28 cellular contexts compared by ENCODE assay signal in the genomic region with DNA sequence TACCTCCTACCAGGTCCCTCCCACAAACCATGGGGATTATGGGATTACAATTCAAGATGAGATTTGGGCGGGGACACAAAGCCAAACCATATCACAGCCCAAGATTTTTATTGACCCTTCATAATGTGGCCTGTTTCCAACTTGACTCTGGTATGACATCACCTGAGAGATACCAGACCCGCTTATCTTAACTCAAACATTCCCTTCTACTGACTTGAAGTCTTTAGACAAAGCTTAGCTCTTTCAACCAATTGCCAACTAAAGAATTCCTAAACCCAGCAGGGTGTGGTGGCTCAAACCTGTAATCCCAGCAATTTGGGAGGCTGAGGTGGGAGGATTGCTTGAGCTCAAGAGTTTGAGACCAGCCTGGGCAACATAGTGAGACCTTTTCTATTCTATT.
DNase-seq lines count a peak whose midpoint lies in the region; ATAC-seq and FAIRE-seq lines count a peak whose summit lies in the region.
"Had no signal": no experiment of that assay in that cellular context is flagged by ENCODE, and none has a peak within 500 bp of the region (broad histone marks: within the 10 kb centered on the region; RNA-seq: fewer than 3 reads in every experiment).

No MANE protein-coding gene starts in this region.

- peaks cover 3% of the 10 kb centered on the region for H3K9me3 Mint-ChIP-seq in activated CD8-positive, alpha-beta memory T cell treated with anti-CD3 and anti-CD28 coated beads, Interleukin-2, amount 10 ng/mL, durations not matched to agents 7 days and 5 days (ENCODE audit: low read depth)

- WGBS in mesendoderm (ENCODE audit: extremely low coverage, insufficient coverage, low lambda C conversion rate): no CpG with 5 or more reads among the region's 2 CpGs
- 26 to 61% (median 30%) methylated on average over 2 of the region's 2 CpGs for WGBS in small intestine, 3 donors

- no peak overlapping the region for H4K5ac ChIP-seq in mesendoderm (ENCODE audit: low read length)

- H3K4me1 ChIP-seq in mesendoderm (ENCODE audit: control insufficient read depth, low read depth, low read length) (no peaks in the 10 kb centered on the region), small intestine (ENCODE audit: control insufficient read depth in 2 of 2, insufficient read depth in 1 of 2, low read depth in 1 of 2, low read length in 1 of 2) (no peaks in the 10 kb centered on the region)
- H3K4me1 ChIP-seq: BE2C, BLaER1 had no signal

- no peak overlapping the region for H2BK120ac ChIP-seq in mesendoderm (ENCODE audit: low read depth, low read length)

- no peak overlapping the region for H3K4me3 Mint-ChIP-seq in activated CD8-positive, alpha-beta memory T cell treated with anti-CD3 and anti-CD28 coated beads, Interleukin-2, amount 10 ng/mL, durations not matched to agents 7 days and 5 days
- H3K4me3 Mint-ChIP-seq: CD14-positive monocyte; CD4-positive, alpha-beta memory T cell; CD4-positive, CD25-positive, alpha-beta regulatory T cell; CD8-positive, alpha-beta memory T cell had no signal

- H3K79me1 ChIP-seq in mesendoderm (ENCODE audit: low read length): no peaks in the 10 kb centered on the region

- H3K4me2 ChIP-seq in mesendoderm (ENCODE audit: low read length): no peak overlapping the region
- H3K4me2 ChIP-seq: BLaER1 had no signal

- peak; percentile 7 for DNase-seq in activated CD8-positive, alpha-beta memory T cell treated with anti-CD3 and anti-CD28 coated beads, Interleukin-2, amount 10 ng/mL, durations not matched to agents 7 days and 5 days
- DNase-seq in activated CD8-positive, alpha-beta memory T cell treated with anti-CD3 and anti-CD28 coated beads, Interleukin-2, amount 50 U/mL, for 48 hours: no peak
- DNase-seq in islet precursor cell (peak; percentile 3), mesendoderm (peak; percentile 51), small intestine (peak; percentile 5), cerebellum (ENCODE audit: low spot score) (no peak), hepatic stellate cell (ENCODE audit: low spot score) (no peak)
- DNase-seq: 8988T; ACHN; BE2C; C1 segment of cervical spinal cord; CD4-positive, alpha-beta memory T cell; CD4-positive, CD25-positive, alpha-beta regulatory T cell; CD8-positive, alpha-beta memory T cell; COR-L47; DMS 273 treated with DMSO at 0.1 percent for 48 hours; DMS153; DMS53; DMS79; DND-41; EL; GDM1 had no signal

- H3K36me3 ChIP-seq in mesendoderm (ENCODE audit: control insufficient read depth, insufficient read depth, low read length) (no peaks in the 10 kb centered on the region), small intestine (ENCODE audit: control insufficient read depth in 2 of 2, insufficient read depth in 2 of 2, low read length in 2 of 2) (no peaks in the 10 kb centered on the region)
- H3K36me3 ChIP-seq: BE2C, BLaER1 had no signal

- CTCF ChIA-PET in activated CD8-positive, alpha-beta memory T cell treated with anti-CD3 and anti-CD28 coated beads, Interleukin-2, amount 10 ng/mL, durations not matched to agents 7 days and 5 days (lab: Charles Lee): no interaction called here

- no peak for ATAC-seq in activated CD8-positive, alpha-beta memory T cell treated with anti-CD3 and anti-CD28 coated beads, Interleukin-2, amount 10 ng/mL, durations not matched to agents 7 days and 5 days
- ATAC-seq: GM12878 had no signal

- H3K27ac ChIP-seq in mesendoderm (ENCODE audit: low read depth, low read length): no peak overlapping the region
- H3K27ac ChIP-seq in small intestine (ENCODE audit: low read depth in 1 of 2, low read length in 1 of 2): no peak overlapping the region
- H3K27ac ChIP-seq: BLaER1 had no signal

- H3K4me3 ChIP-seq in mesendoderm (ENCODE audit: low read length) (no peak overlapping the region), small intestine (ENCODE audit: low read depth in 1 of 2, low read length in 2 of 2) (no peak overlapping the region)
- H3K4me3 ChIP-seq: BLaER1, GM12878 had no signal

- H2BK15ac ChIP-seq in mesendoderm (replicated peaks; ENCODE audit: low read depth): no peak overlapping the region

- no peaks in the 10 kb centered on the region for H3K36me3 Mint-ChIP-seq in activated CD8-positive, alpha-beta memory T cell treated with anti-CD3 and anti-CD28 coated beads, Interleukin-2, amount 10 ng/mL, durations not matched to agents 7 days and 5 days
- H3K36me3 Mint-ChIP-seq: CD14-positive monocyte; CD4-positive, CD25-positive, alpha-beta regulatory T cell; CD8-positive, alpha-beta memory T cell had no signal

- H2AK5ac ChIP-seq in mesendoderm (ENCODE audit: low read length): no peak overlapping the region

- H3K4me1 Mint-ChIP-seq in activated CD8-positive, alpha-beta memory T cell treated with anti-CD3 and anti-CD28 coated beads, Interleukin-2, amount 10 ng/mL, durations not matched to agents 7 days and 5 days: no peaks in the 10 kb centered on the region
- H3K4me1 Mint-ChIP-seq: CD14-positive monocyte; CD4-positive, alpha-beta memory T cell; CD4-positive, CD25-positive, alpha-beta regulatory T cell; CD8-positive, alpha-beta memory T cell had no signal

- no peaks in the 10 kb centered on the region for H3K27me3 ChIP-seq in mesendoderm (ENCODE audit: insufficient read depth, low read length, poor library complexity)
- H3K27me3 ChIP-seq in small intestine (ENCODE audit: control insufficient read depth in 2 of 2, insufficient read depth in 2 of 2, low read length in 2 of 2): peaks cover 0 to 3% of the 10 kb centered on the region in 2 donors
- H3K27me3 ChIP-seq: BE2C, BLaER1 had no signal

- H4K8ac ChIP-seq in mesendoderm (ENCODE audit: low read depth, low read length): no peak overlapping the region

- no peaks in the 10 kb centered on the region for H3K27me3 Mint-ChIP-seq in activated CD8-positive, alpha-beta memory T cell treated with anti-CD3 and anti-CD28 coated beads, Interleukin-2, amount 10 ng/mL, durations not matched to agents 7 days and 5 days

- no peak overlapping the region for H3K9ac ChIP-seq in mesendoderm (ENCODE audit: low read length)
- H3K9ac ChIP-seq: BLaER1 had no signal

- no peak for FAIRE-seq in small intestine (lab: Jason Lieb, UNC)
- FAIRE-seq: A204.1, GM12878, GM12892, GM18507 had no signal

- no peak overlapping the region for H3K23ac ChIP-seq in mesendoderm (ENCODE audit: low read length)

- H3K56ac ChIP-seq in mesendoderm (ENCODE audit: low read length): no peak overlapping the region

- no peak overlapping the region for H2BK5ac ChIP-seq in mesendoderm (ENCODE audit: low read length)

- no peaks in the 10 kb centered on the region for H3K9me3 ChIP-seq in small intestine (ENCODE audit: control insufficient read depth, low read depth)
- H3K9me3 ChIP-seq: BE2C had no signal

- H3K79me2 ChIP-seq in mesendoderm (ENCODE audit: control insufficient read depth, insufficient read depth, low read length): no peaks in the 10 kb centered on the region

- no peak overlapping the region for H3K18ac ChIP-seq in mesendoderm (ENCODE audit: low read length)

- no peak overlapping the region for H3K4ac ChIP-seq in mesendoderm (ENCODE audit: low read depth, low read length)

- no peak overlapping the region for H3K27ac Mint-ChIP-seq in activated CD8-positive, alpha-beta memory T cell treated with anti-CD3 and anti-CD28 coated beads, Interleukin-2, amount 10 ng/mL, durations not matched to agents 7 days and 5 days
- H3K27ac Mint-ChIP-seq: CD14-positive monocyte; CD4-positive, alpha-beta memory T cell; CD4-positive, CD25-positive, alpha-beta regulatory T cell; CD8-positive, alpha-beta memory T cell had no signal

Comparison
In these comparisons a context has a peak if more than half of its experiments do, and no peak if none do; other contexts are left out.
1. DNase-seq: peak in activated CD8-positive, alpha-beta memory T cell treated with anti-CD3 and anti-CD28 coated beads, Interleukin-2, amount 10 ng/mL, durations not matched to agents 7 days and 5 days (single experiment), islet precursor cell (single experiment), mesendoderm (single experiment) and small intestine (single experiment); none in activated CD8-positive, alpha-beta memory T cell treated with anti-CD3 and anti-CD28 coated beads, Interleukin-2, amount 50 U/mL, for 48 hours (single experiment), cerebellum (single experiment) and hepatic stellate cell (single experiment).